In genomic region chr14:68824517-68825347, GRCh38 we compare ENCODE assay signal across 8 cellular contexts.
DNase-seq lines count a peak whose midpoint lies in the region; ATAC-seq and TF ChIP-seq lines count a peak whose summit lies in the region.

No MANE protein-coding gene starts in this region.

- H3K27me3 ChIP-seq in MM.1S (replicated peaks; ENCODE audit: insufficient read depth, low read length) (no peaks in the 10 kb centered on the region), neutrophil (no peaks in the 10 kb centered on the region)

- H3K9me2 ChIP-seq in MM.1S (replicated peaks; ENCODE audit: insufficient read depth, low read length): no peaks in the 10 kb centered on the region

- peak; percentile 46 for DNase-seq in activated naive CD4-positive, alpha-beta T cell treated with Interleukin-2 at 50 U/mL for 16 hours
- DNase-seq in activated naive CD4-positive, alpha-beta T cell treated with anti-CD3 and anti-CD28 coated beads, Interleukin-2, amount 50 U/mL, for 16 hours: no peak
- DNase-seq in MM.1S (peak; percentile 30), foreskin fibroblast (peak; percentile 59 to 82)

- H3K4me3 ChIP-seq in MM.1S (ENCODE audit: low read length) (no peak overlapping the region), WI38 (ENCODE audit: low read depth, low read length) (no peak overlapping the region), foreskin fibroblast (ENCODE audit: low read depth in 1 of 2, low read length in 2 of 2) (no peak overlapping the region), neutrophil (ENCODE audit: low read depth in 1 of 2, low read length in 1 of 2) (no peak overlapping the region)

- no peaks in the 10 kb centered on the region for H3K36me3 ChIP-seq in MM.1S (replicated peaks; ENCODE audit: insufficient read depth, low read length)
- H3K36me3 ChIP-seq in neutrophil: no peaks in the 10 kb centered on the region

- no peaks in the 10 kb centered on the region for H3K9me3 ChIP-seq in MM.1S (replicated peaks; ENCODE audit: insufficient read depth, low read length)
- no peaks in the 10 kb centered on the region for H3K9me3 ChIP-seq in neutrophil

- peak overlapping the region; percentile 77 for H2AFZ ChIP-seq in MM.1S (ENCODE audit: low read length)

- no peaks in the 10 kb centered on the region for H4K20me1 ChIP-seq in MM.1S (ENCODE audit: insufficient read depth, low read length)

- H3K4me2 ChIP-seq in MM.1S (ENCODE audit: low read depth, low read length): peak overlapping the region; percentile 40; the same call in 1 of the 2 replicates

- no peaks in the 10 kb centered on the region for H3F3A ChIP-seq in MM.1S (ENCODE audit: insufficient read depth, low read length)

- TF ChIP-seq CTCF in MM.1S (IDR thresholded peaks at IDR 0.05; ENCODE audit: low read length): peak; percentile 72
- peak; percentile 90 for TF ChIP-seq CTCF in WI38 (IDR thresholded peaks at IDR 0.05; ENCODE audit: low read depth, low read length)
- TF ChIP-seq CTCF in foreskin fibroblast (IDR thresholded peaks at IDR 0.05; ENCODE audit: low read depth, low read length): peak; percentile 91
- TF ChIP-seq CTCF in neutrophil (IDR thresholded peaks at IDR 0.05): peak; percentile 73

- H3K9ac ChIP-seq in MM.1S (ENCODE audit: low read length): no peak overlapping the region

- ATAC-seq in GM21737 (IDR thresholded peaks at IDR 0.05; ENCODE audit: unreplicated experiment) (no peak), HG02884 (IDR thresholded peaks at IDR 0.05; ENCODE audit: unreplicated experiment) (no peak)

- H3K4me1 ChIP-seq in MM.1S (ENCODE audit: low read length) (no peaks in the 10 kb centered on the region), neutrophil (ENCODE audit: control insufficient read depth in 1 of 2, insufficient read depth in 1 of 2, low read depth in 1 of 2, low read length in 1 of 2) (no peaks in the 10 kb centered on the region)

- H3K79me2 ChIP-seq in MM.1S (ENCODE audit: low read length): no peaks in the 10 kb centered on the region

- no peak overlapping the region for H3K27ac ChIP-seq in MM.1S (ENCODE audit: low read length)
- H3K27ac ChIP-seq in neutrophil: no peak overlapping the region
